In genomic region chr1:77889240-77889637, GRCh38 we compare ENCODE assay signal across 8 cellular contexts. TPM values are rescaled to one million over a fixed set of nuclear protein-coding genes. Genes with fewer than 3 reads are reported as not detected.
DNase-seq lines count a peak whose midpoint lies in the region; ATAC-seq and TF ChIP-seq lines count a peak whose summit lies in the region.

No MANE protein-coding gene starts in this region.

- H3K9me3 ChIP-seq in liver (ENCODE audit: control insufficient read depth in 4 of 4, low read length in 3 of 4): no peaks in the 10 kb centered on the region

- peak; percentile 61 for DNase-seq in LHCN-M2 (ENCODE audit: low read depth)
- DNase-seq in coronary artery (ENCODE audit: low spot score): no peak
- DNase-seq in type B pancreatic cell (ENCODE audit: extremely low spot score, unreplicated experiment): no peak
- no peak for DNase-seq in NCI-H1930 (lab: John Stamatoyannopoulos, UW)

- peaks cover 9% of the 10 kb centered on the region for H3K4me1 Mint-ChIP-seq in type B pancreatic cell (ENCODE audit: unreplicated experiment)

- H3K27ac ChIP-seq in coronary artery (peak overlapping the region; percentile 84 to 99), liver (ENCODE audit: low read depth in 1 of 2, low read length in 2 of 2) (no peak overlapping the region)

- 13% methylated on average over 9 of the region's 9 CpGs for WGBS in liver

- no peak for ATAC-seq in HG03175 (IDR thresholded peaks at IDR 0.05; ENCODE audit: unreplicated experiment)
- ATAC-seq in GM21717 (IDR thresholded peaks at IDR 0.05; ENCODE audit: unreplicated experiment): no peak

- H3K4me3 Mint-ChIP-seq in type B pancreatic cell: peak overlapping the region; percentile 94

- no peak for TF ChIP-seq RAD21 in liver (IDR thresholded peaks at IDR 0.05)

- H3K36me3 Mint-ChIP-seq in type B pancreatic cell: no peaks in the 10 kb centered on the region

- H3K9me3 Mint-ChIP-seq in type B pancreatic cell: no peaks in the 10 kb centered on the region

- H3K27me3 Mint-ChIP-seq in type B pancreatic cell: peaks cover 3% of the 10 kb centered on the region

- no peaks in the 10 kb centered on the region for H3K27me3 ChIP-seq in liver (ENCODE audit: control insufficient read depth in 4 of 4, insufficient read depth in 4 of 4, low read length in 3 of 4)

- TF ChIP-seq CTCF in GM12875 (IDR thresholded peaks at IDR 0.05; ENCODE audit: borderline replicate concordance, insufficient read depth, low read depth, low read length) (no peak), coronary artery (IDR thresholded peaks at IDR 0.05) (no peak), liver (IDR thresholded peaks at IDR 0.05; ENCODE audit: low read depth, low read length, missing input control) (no peak), type B pancreatic cell (conservative IDR thresholded peaks at IDR 0.05) (no peak)

- H3K36me3 ChIP-seq in liver (ENCODE audit: control insufficient read depth in 4 of 4, insufficient read depth in 3 of 4, low read depth in 1 of 4, low read length in 3 of 4): no peaks in the 10 kb centered on the region

- H3K4me3 ChIP-seq in GM12875 (ENCODE audit: low read depth, low read length): peak overlapping the region; percentile 53
- H3K4me3 ChIP-seq in coronary artery: peak overlapping the region; percentile 91
- H3K4me3 ChIP-seq in liver (ENCODE audit: low read depth in 1 of 3, low read length in 3 of 3): peak overlapping the region; percentile 54 to 74 (median 66)

- peaks cover 0 to 10% (median 3%) of the 10 kb centered on the region in 4 donors for H3K4me1 ChIP-seq in liver (ENCODE audit: control insufficient read depth in 4 of 4, insufficient read depth in 4 of 4, low read length in 3 of 4)

- H3K27ac Mint-ChIP-seq in type B pancreatic cell: peak overlapping the region; percentile 70

- H3K9ac ChIP-seq in liver (ENCODE audit: low read depth in 1 of 2, low read length in 2 of 2): no peak overlapping the region

TF ChIP-seq in liver, 16 proteins besides CTCF, POLR2A, EP300 and RAD21:
- TF ChIP-seq MAX (IDR thresholded peaks at IDR 0.05): no peak
- TF ChIP-seq EGR1 (IDR thresholded peaks at IDR 0.05; ENCODE audit: low read depth in 2 of 2): no peak
- TF ChIP-seq ZBTB33 (IDR thresholded peaks at IDR 0.05): no peak
- no peak for TF ChIP-seq ATF3 (IDR thresholded peaks at IDR 0.05)
- TF ChIP-seq RXRA (IDR thresholded peaks at IDR 0.05): no peak
- no peak for TF ChIP-seq NR2F2 (IDR thresholded peaks at IDR 0.05)
- TF ChIP-seq FOXA1 (IDR thresholded peaks at IDR 0.05): no peak
- no peak for TF ChIP-seq SP1 (IDR thresholded peaks at IDR 0.05)
- TF ChIP-seq HNF4A (conservative IDR thresholded peaks at IDR 0.05): no peak
- TF ChIP-seq GABPA (IDR thresholded peaks at IDR 0.05 in 1 of 2, conservative IDR thresholded peaks at IDR 0.05 in 1 of 2): no peak
- TF ChIP-seq REST (IDR thresholded peaks at IDR 0.05): no peak
- TF ChIP-seq TAF1 (conservative IDR thresholded peaks at IDR 0.05): no peak
- no peak for TF ChIP-seq YY1 (IDR thresholded peaks at IDR 0.05)
- no peak for TF ChIP-seq FOXA2 (IDR thresholded peaks at IDR 0.05)
- no peak for TF ChIP-seq HNF4G (IDR thresholded peaks at IDR 0.05)
- no peak for TF ChIP-seq JUND (IDR thresholded peaks at IDR 0.05)

RNA-seq across cellular contexts. Expression of gene NEXN, which starts 0.8 kb away (rescaled TPM):
- 17.1 and 29.7 TPM in 2 replicates for total RNA-seq in LHCN-M2 (2014; rRNA removed)
- 60.8 TPM for polyA plus RNA-seq in LHCN-M2 (2012)
- 1 to 10 TPM in 1 of 2 donors, under 1 TPM in 1; 0.51 to 2.3 TPM for total RNA-seq in liver
- 1 to 10 TPM; 1.0 to 2.4 TPM for polyA plus RNA-seq in liver
- total RNA-seq in type B pancreatic cell (ENCODE audit: low replicate concordance): 0.38 and 2.8 TPM in 2 replicates

Comparison
In these comparisons a context has a peak if more than half of its experiments do, and no peak if none do; other contexts are left out.
1. H3K27ac ChIP-seq: peak in coronary artery (2 of 2); none in liver (0 of 2).
2. Peak in every context shown above with its lines, with median percentiles within 50 percentile points of each other: H3K4me3 ChIP-seq.